In genomic region chr15:82849556-82850241, GRCh38 we compare ENCODE assay signal across 8 cellular contexts. TPM values are rescaled to one million over a fixed set of nuclear protein-coding genes. Genes with fewer than 3 reads are reported as not detected.
DNase-seq lines count a peak whose midpoint lies in the region; ATAC-seq and TF ChIP-seq lines count a peak whose summit lies in the region.

No MANE protein-coding gene starts in this region.

- H3K27me3 ChIP-seq in CD8-positive, alpha-beta memory T cell (ENCODE audit: insufficient read depth, low read length, poor library complexity, severe bottlenecking), result no peaks in the 10 kb centered on the region

- H3K4me3 ChIP-seq in CD8-positive, alpha-beta memory T cell (ENCODE audit: low read length), result no peak overlapping the region
- H3K4me3 ChIP-seq in epithelial cell of proximal tubule (ENCODE audit: low read depth, low read length) (no peak overlapping the region), mesodermal cell (ENCODE audit: extremely low read depth, insufficient read depth, low read length, poor library complexity, severe bottlenecking) (no peak overlapping the region)

- no peaks in the 10 kb centered on the region for H3K9me3 ChIP-seq in CD8-positive, alpha-beta memory T cell (ENCODE audit: low read length)
- H3K9me3 ChIP-seq in mesodermal cell (ENCODE audit: control insufficient read depth, low read length), result no peaks in the 10 kb centered on the region

- no peaks in the 10 kb centered on the region for H3K36me3 Mint-ChIP-seq in CD8-positive, alpha-beta memory T cell

- WGBS in mesodermal cell (ENCODE audit: insufficient coverage in 2 of 2), 2 experiments, result 25 to 28% methylated on average over 18 to 19 of the region's 20 CpGs

- H3K4me1 ChIP-seq in CD8-positive, alpha-beta memory T cell (ENCODE audit: insufficient read depth, low read length), result no peaks in the 10 kb centered on the region
- peaks cover 4% of the 10 kb centered on the region for H3K4me1 ChIP-seq in mesodermal cell (ENCODE audit: control insufficient read depth, insufficient read depth, low read length, poor library complexity, severe bottlenecking)

- H3K27ac Mint-ChIP-seq in CD8-positive, alpha-beta memory T cell, result peak overlapping the region in 2 of 8 donors; percentile 66 to 67

- ATAC-seq in GM21737 (IDR thresholded peaks at IDR 0.05; ENCODE audit: unreplicated experiment), result peak; percentile 56
- ATAC-seq in GM18867 (IDR thresholded peaks at IDR 0.05; ENCODE audit: unreplicated experiment), result no peak

- TF ChIP-seq CTCF in epithelial cell of proximal tubule (conservative IDR thresholded peaks at IDR 0.05; ENCODE audit: low read depth, low read length), result peak; percentile 89

- no peaks in the 10 kb centered on the region for H3K9me3 Mint-ChIP-seq in CD8-positive, alpha-beta memory T cell

- CTCF ChIA-PET in CD8-positive, alpha-beta memory T cell (lab: Charles Lee), result interaction anchor here (1.5 kb wide), 1 partner anchor 41 kb away, joined by 4 read pairs; no protein-coding TSS in a partner anchor

- peak in 1 of 5 donors; percentile 39 for DNase-seq in CD8-positive, alpha-beta memory T cell
- DNase-seq in NCI-H2196 treated with DMSO at 0.1 percent for 48 hours (lab: John Stamatoyannopoulos, UW; ENCODE audit: unreplicated experiment), result peak; percentile 80
- peak; percentile 70 for DNase-seq in activated CD4-positive, alpha-beta T cell treated with anti-CD3 and anti-CD28 coated beads for 48 hours
- no peak for DNase-seq in epithelial cell of proximal tubule (ENCODE audit: low read depth)
- DNase-seq in stimulated activated naive CD4-positive, alpha-beta T cell (lab: John Stamatoyannopoulos, UW), result peak in 4 of 6 experiments; percentile 8 to 33 (median 17)

- peak overlapping the region; percentile 14 for H3K27ac ChIP-seq in CD8-positive, alpha-beta memory T cell (ENCODE audit: low read depth, low read length)
- H3K27ac ChIP-seq in mesodermal cell (ENCODE audit: low read depth, low read length, severe bottlenecking), result peak overlapping the region; percentile 71

- peaks cover 0 to 6% (median 6%) of the 10 kb centered on the region in 3 donors for H3K4me1 Mint-ChIP-seq in CD8-positive, alpha-beta memory T cell

- H3K4me3 Mint-ChIP-seq in CD8-positive, alpha-beta memory T cell, result no peak overlapping the region

- POLR2A ChIA-PET in CD8-positive, alpha-beta memory T cell (lab: Charles Lee), result no interaction called here

- peaks cover 0 to 2% of the 10 kb centered on the region in 2 donors for H3K27me3 Mint-ChIP-seq in CD8-positive, alpha-beta memory T cell

- no peaks in the 10 kb centered on the region for H3K36me3 ChIP-seq in CD8-positive, alpha-beta memory T cell (ENCODE audit: insufficient read depth, low read length)
- no peaks in the 10 kb centered on the region for H3K36me3 ChIP-seq in mesodermal cell (ENCODE audit: control insufficient read depth, insufficient read depth, low read length)

RNA-seq across cellular contexts. Expression of gene WHAMM, which starts 40.3 kb away (rescaled TPM):
- total RNA-seq in CD8-positive, alpha-beta memory T cell, result 1 to 10 TPM; 9.3 to 9.7 TPM
- polyA plus RNA-seq in CD8-positive, alpha-beta memory T cell, result 6.6 TPM
- total RNA-seq in epithelial cell of proximal tubule, result 6.0 TPM in 2 replicates
- 4.4 TPM for polyA plus RNA-seq in mesodermal cell (2013, experiment 1 of 2)
- 5.9 TPM for polyA plus RNA-seq in mesodermal cell (2013, experiment 2 of 2)

RNA-seq across cellular contexts. Expression of gene FSD2, which starts 43.8 kb away (rescaled TPM):
- total RNA-seq in CD8-positive, alpha-beta memory T cell, result not detected
- polyA plus RNA-seq in CD8-positive, alpha-beta memory T cell, result 0.16 TPM
- total RNA-seq in epithelial cell of proximal tubule, result not detected in 2 replicates
- not detected for polyA plus RNA-seq in mesodermal cell (2013, experiment 1 of 2)
- not detected for polyA plus RNA-seq in mesodermal cell (2013, experiment 2 of 2)
